In genomic region chr7:127382301-127383085, GRCh38 we compare ENCODE assay signal across 1 cellular context.
TF ChIP-seq lines count a peak whose summit lies in the region.

No MANE protein-coding gene starts in this region.

TF ChIP-seq in K562, 482 proteins besides CTCF, POLR2A, EP300 and RAD21 (continued from another document and continues in another):
- no peak for TF ChIP-seq AFF1 (IDR thresholded peaks at IDR 0.05; ENCODE audit: low read depth in 1 of 2, partially characterized antibody in 2 of 2)
- TF ChIP-seq CBFA2T2 (conservative IDR thresholded peaks at IDR 0.05): no peak
- no peak for TF ChIP-seq ZNF584 (CRISPR knock-in tag; IDR thresholded peaks at IDR 0.05; ENCODE audit: low read depth)
- TF ChIP-seq ZNF12 (CRISPR knock-in tag; IDR thresholded peaks at IDR 0.05): no peak
- TF ChIP-seq, protein P1, sequence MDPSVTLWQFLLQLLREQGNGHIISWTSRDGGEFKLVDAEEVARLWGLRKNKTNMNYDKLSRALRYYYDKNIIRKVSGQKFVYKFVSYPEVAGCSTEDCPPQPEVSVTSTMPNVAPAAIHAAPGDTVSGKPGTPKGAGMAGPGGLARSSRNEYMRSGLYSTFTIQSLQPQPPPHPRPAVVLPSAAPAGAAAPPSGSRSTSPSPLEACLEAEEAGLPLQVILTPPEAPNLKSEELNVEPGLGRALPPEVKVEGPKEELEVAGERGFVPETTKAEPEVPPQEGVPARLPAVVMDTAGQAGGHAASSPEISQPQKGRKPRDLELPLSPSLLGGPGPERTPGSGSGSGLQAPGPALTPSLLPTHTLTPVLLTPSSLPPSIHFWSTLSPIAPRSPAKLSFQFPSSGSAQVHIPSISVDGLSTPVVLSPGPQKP (CRISPR knock-in tag; IDR thresholded peaks at IDR 0.05): no peak
- TF ChIP-seq SMARCA4 (IDR thresholded peaks at IDR 0.05): peak; percentile 73; the same call in 1 of the 2 replicates
- TF ChIP-seq CREB3L1 (IDR thresholded peaks at IDR 0.05; ENCODE audit: borderline replicate concordance, low read depth): no peak
- TF ChIP-seq, protein P2, sequence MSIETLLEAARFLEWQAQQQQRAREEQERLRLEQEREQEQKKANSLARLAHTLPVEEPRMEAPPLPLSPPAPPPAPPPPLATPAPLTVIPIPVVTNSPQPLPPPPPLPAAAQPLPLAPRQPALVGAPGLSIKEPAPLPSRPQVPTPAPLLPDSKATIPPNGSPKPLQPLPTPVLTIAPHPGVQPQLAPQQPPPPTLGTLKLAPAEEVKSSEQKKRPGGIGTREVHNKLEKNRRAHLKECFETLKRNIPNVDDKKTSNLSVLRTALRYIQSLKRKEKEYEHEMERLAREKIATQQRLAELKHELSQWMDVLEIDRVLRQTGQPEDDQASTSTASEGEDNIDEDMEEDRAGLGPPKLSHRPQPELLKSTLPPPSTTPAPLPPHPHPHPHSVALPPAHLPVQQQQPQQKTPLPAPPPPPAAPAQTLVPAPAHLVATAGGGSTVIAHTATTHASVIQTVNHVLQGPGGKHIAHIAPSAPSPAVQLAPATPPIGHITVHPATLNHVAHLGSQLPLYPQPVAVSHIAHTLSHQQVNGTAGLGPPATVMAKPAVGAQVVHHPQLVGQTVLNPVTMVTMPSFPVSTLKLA (conservative IDR thresholded peaks at IDR 0.05): no peak
- TF ChIP-seq POLR3A (IDR thresholded peaks at IDR 0.05; ENCODE audit: borderline replicate concordance, extremely low read depth, insufficient read depth, insufficient read length): no peak
- TF ChIP-seq DACH1 (IDR thresholded peaks at IDR 0.05; ENCODE audit: partially characterized antibody): peak; percentile 28
- TF ChIP-seq ZNF436 (CRISPR knock-in tag; IDR thresholded peaks at IDR 0.05): no peak
- no peak for TF ChIP-seq SIX5 (IDR thresholded peaks at IDR 0.05; ENCODE audit: borderline replicate concordance in 1 of 2, insufficient read depth in 1 of 2, low read depth in 1 of 2, low read length in 2 of 2)
- no peak for TF ChIP-seq ZHX1 (conservative IDR thresholded peaks at IDR 0.05; ENCODE audit: low read length)
- TF ChIP-seq KLF1 (tag; IDR thresholded peaks at IDR 0.05): no peak
- peak; percentile 16; the same call in 1 of the 2 replicates for TF ChIP-seq JUND (IDR thresholded peaks at IDR 0.05; ENCODE audit: borderline replicate concordance, low read depth, low read length)
- no peak; the same call in 2 of the 3 replicates for TF ChIP-seq JUND (tag; IDR thresholded peaks at IDR 0.05; ENCODE audit: borderline replicate concordance, low read depth, low read length)
- TF ChIP-seq ELF1 (tag; IDR thresholded peaks at IDR 0.05): 0 out of 2 replicates have a peak, but pooled peaks have one; percentile 4
- TF ChIP-seq ETS1 (conservative IDR thresholded peaks at IDR 0.05; ENCODE audit: control insufficient read depth, low read depth, low read length): no peak
- TF ChIP-seq ZNF561 (CRISPR knock-in tag; conservative IDR thresholded peaks at IDR 0.05): no peak
- no peak for TF ChIP-seq ZFP91 (CRISPR knock-in tag; IDR thresholded peaks at IDR 0.05)
- TF ChIP-seq RBM39 (optimal IDR thresholded peaks at IDR 0.05; ENCODE audit: low read depth, low read length): no peak
- TF ChIP-seq ZNF518B (CRISPR knock-in tag; IDR thresholded peaks at IDR 0.05): no peak
- TF ChIP-seq, protein P3, sequence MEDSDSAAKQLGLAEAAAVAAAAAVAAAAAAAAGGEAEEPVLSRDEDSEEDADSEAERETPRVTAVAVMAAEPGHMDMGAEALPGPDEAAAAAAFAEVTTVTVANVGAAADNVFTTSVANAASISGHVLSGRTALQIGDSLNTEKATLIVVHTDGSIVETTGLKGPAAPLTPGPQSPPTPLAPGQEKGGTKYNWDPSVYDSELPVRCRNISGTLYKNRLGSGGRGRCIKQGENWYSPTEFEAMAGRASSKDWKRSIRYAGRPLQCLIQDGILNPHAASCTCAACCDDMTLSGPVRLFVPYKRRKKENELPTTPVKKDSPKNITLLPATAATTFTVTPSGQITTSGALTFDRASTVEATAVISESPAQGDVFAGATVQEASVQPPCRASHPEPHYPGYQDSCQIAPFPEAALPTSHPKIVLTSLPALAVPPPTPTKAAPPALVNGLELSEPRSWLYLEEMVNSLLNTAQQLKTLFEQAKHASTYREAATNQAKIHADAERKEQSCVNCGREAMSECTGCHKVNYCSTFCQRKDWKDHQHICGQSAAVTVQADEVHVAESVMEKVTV (CRISPR knock-in tag; IDR thresholded peaks at IDR 0.05): no peak
- TF ChIP-seq, protein P4, sequence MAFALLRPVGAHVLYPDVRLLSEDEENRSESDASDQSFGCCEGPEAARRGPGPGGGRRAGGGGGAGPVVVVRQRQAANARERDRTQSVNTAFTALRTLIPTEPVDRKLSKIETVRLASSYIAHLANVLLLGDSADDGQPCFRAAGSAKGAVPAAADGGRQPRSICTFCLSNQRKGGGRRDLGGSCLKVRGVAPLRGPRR (CRISPR knock-in tag; IDR thresholded peaks at IDR 0.05): no peak
- TF ChIP-seq CTCFL (IDR thresholded peaks at IDR 0.05; ENCODE audit: borderline replicate concordance, insufficient read depth, low read depth, low read length, poor library complexity, severe bottlenecking): no peak
- 0 out of 2 replicates have a peak, but pooled peaks have one; percentile 60 for TF ChIP-seq EHMT2 (IDR thresholded peaks at IDR 0.05)
- TF ChIP-seq SRSF7 (optimal IDR thresholded peaks at IDR 0.05; ENCODE audit: low read depth, low read length): no peak
- TF ChIP-seq CXXC5 (CRISPR knock-in tag; IDR thresholded peaks at IDR 0.05): 0 out of 2 replicates have a peak, but pooled peaks have one; percentile 8
- TF ChIP-seq SMARCB1 (IDR thresholded peaks at IDR 0.05; ENCODE audit: insufficient read length, low read depth): no peak
- TF ChIP-seq TEAD2 (tag; IDR thresholded peaks at IDR 0.05): no peak
- no peak for TF ChIP-seq ZNF445 (CRISPR knock-in tag; IDR thresholded peaks at IDR 0.05; ENCODE audit: low read depth)
- TF ChIP-seq E2F3 (CRISPR knock-in tag; IDR thresholded peaks at IDR 0.05): no peak
- TF ChIP-seq GABPA (tag; conservative IDR thresholded peaks at IDR 0.05; ENCODE audit: low read depth): no peak
- TF ChIP-seq ZNF717 (CRISPR knock-in tag; IDR thresholded peaks at IDR 0.05): no peak
- TF ChIP-seq YBX1 (IDR thresholded peaks at IDR 0.05): no peak
- no peak for TF ChIP-seq ZNF79 (CRISPR knock-in tag; IDR thresholded peaks at IDR 0.05; ENCODE audit: low read depth)
- no peak for TF ChIP-seq ZNF586 (CRISPR knock-in tag; conservative IDR thresholded peaks at IDR 0.05)
